6 cellular contexts compared by ENCODE assay signal in the genomic region with DNA sequence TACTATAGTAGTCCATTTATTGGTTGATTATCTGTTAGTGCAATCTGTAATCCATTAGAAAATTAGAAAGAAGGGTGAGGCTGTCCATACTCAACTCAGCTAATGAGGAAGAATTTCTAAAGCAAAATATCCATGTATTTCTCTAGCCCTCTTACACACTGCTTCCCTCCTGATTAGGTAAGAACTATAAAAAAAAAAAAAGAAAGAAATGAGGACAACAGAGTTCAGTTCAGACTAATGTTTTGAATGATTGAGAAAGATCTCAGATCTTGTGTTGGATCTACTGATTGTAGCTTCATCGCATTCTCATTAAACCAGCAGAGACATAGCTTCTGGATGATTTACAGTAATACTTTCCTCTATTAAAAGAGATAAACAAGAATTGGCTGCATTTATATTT.
"Had no signal": no experiment of that assay in that cellular context is flagged by ENCODE, and none has a peak within 500 bp of the region (broad histone marks: within the 10 kb centered on the region; RNA-seq: fewer than 3 reads in every experiment).

No MANE protein-coding gene starts in this region.

- H3K4me3 Mint-ChIP-seq: IgD-negative memory B cell had no signal

- H3K27ac Mint-ChIP-seq: IgD-negative memory B cell had no signal

- ATAC-seq: HepG2, K562 had no signal

- H3K27me3 Mint-ChIP-seq: IgD-negative memory B cell had no signal

- H3K4me1 Mint-ChIP-seq: IgD-negative memory B cell had no signal

- H3K36me3 Mint-ChIP-seq: IgD-negative memory B cell had no signal

- DNase-seq: IMR-90, KBM-7, KG1 had no signal
